In the genomic region with DNA sequence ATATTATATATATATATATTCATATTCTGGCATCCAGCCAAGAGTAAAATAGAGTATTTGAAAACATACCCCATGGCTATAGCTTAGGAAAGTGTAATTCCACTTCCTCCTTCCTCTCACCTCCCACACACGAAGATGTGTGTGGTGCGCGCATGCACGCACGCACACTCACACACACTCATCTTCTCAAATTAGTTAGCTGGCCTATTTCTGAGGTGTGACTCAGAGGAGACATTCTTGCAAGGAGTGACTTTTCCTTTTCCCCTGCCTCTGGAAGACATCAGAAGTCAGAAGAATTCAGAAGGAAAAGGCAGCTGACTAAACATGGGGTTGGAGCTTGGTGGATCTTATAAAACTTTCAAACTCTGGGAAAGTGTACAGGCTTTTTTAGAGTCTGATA, we compare ENCODE assay signal across 1 cellular context.
TF ChIP-seq lines count a peak whose summit lies in the region.

No MANE protein-coding gene starts in this region.

TF ChIP-seq in GM12878, 131 proteins besides CTCF, POLR2A, EP300 and RAD21:
- TF ChIP-seq, protein P1, sequence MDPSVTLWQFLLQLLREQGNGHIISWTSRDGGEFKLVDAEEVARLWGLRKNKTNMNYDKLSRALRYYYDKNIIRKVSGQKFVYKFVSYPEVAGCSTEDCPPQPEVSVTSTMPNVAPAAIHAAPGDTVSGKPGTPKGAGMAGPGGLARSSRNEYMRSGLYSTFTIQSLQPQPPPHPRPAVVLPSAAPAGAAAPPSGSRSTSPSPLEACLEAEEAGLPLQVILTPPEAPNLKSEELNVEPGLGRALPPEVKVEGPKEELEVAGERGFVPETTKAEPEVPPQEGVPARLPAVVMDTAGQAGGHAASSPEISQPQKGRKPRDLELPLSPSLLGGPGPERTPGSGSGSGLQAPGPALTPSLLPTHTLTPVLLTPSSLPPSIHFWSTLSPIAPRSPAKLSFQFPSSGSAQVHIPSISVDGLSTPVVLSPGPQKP (IDR thresholded peaks at IDR 0.05; ENCODE audit: low read depth, low read length): no peak
- no peak for TF ChIP-seq SREBF1 (IDR thresholded peaks at IDR 0.05; ENCODE audit: low read length)
- no peak for TF ChIP-seq ZNF207 (IDR thresholded peaks at IDR 0.05; ENCODE audit: borderline replicate concordance)
- TF ChIP-seq CREM (IDR thresholded peaks at IDR 0.05; ENCODE audit: low read depth): no peak
- no peak for TF ChIP-seq DPF2 (IDR thresholded peaks at IDR 0.05)
- no peak for TF ChIP-seq BACH1 (IDR thresholded peaks at IDR 0.05; ENCODE audit: borderline replicate concordance)
- no peak for TF ChIP-seq ZNF217 (IDR thresholded peaks at IDR 0.05)
- no peak for TF ChIP-seq FOS (IDR thresholded peaks at IDR 0.05; ENCODE audit: borderline replicate concordance, extremely low read depth, insufficient read length)
- TF ChIP-seq, protein P2, sequence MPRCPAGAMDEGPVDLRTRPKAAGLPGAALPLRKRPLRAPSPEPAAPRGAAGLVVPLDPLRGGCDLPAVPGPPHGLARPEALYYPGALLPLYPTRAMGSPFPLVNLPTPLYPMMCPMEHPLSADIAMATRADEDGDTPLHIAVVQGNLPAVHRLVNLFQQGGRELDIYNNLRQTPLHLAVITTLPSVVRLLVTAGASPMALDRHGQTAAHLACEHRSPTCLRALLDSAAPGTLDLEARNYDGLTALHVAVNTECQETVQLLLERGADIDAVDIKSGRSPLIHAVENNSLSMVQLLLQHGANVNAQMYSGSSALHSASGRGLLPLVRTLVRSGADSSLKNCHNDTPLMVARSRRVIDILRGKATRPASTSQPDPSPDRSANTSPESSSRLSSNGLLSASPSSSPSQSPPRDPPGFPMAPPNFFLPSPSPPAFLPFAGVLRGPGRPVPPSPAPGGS (IDR thresholded peaks at IDR 0.05; ENCODE audit: borderline replicate concordance, insufficient read depth, low read depth, low read length, poor library complexity, severe bottlenecking): peak; percentile 25
- no peak for TF ChIP-seq CBX3 (IDR thresholded peaks at IDR 0.05; ENCODE audit: borderline replicate concordance, low read depth)
- TF ChIP-seq TCF3 (IDR thresholded peaks at IDR 0.05; ENCODE audit: borderline replicate concordance, insufficient read depth, low read depth, low read length): no peak
- no peak for TF ChIP-seq ETV6 (conservative IDR thresholded peaks at IDR 0.05 in 1 of 2, IDR thresholded peaks at IDR 0.05 in 1 of 2; ENCODE audit: borderline replicate concordance in 1 of 2, low read depth in 1 of 2)
- no peak for TF ChIP-seq MXI1 (IDR thresholded peaks at IDR 0.05; ENCODE audit: low read depth, low read length)
- TF ChIP-seq ZNF274 (IDR thresholded peaks at IDR 0.05; ENCODE audit: insufficient read depth, insufficient read length): no peak
- peak; percentile 43; the same call in 1 of the 2 replicates for TF ChIP-seq PAX5 (IDR thresholded peaks at IDR 0.05; ENCODE audit: borderline replicate concordance, low read depth, low read length)
- TF ChIP-seq, protein P3, sequence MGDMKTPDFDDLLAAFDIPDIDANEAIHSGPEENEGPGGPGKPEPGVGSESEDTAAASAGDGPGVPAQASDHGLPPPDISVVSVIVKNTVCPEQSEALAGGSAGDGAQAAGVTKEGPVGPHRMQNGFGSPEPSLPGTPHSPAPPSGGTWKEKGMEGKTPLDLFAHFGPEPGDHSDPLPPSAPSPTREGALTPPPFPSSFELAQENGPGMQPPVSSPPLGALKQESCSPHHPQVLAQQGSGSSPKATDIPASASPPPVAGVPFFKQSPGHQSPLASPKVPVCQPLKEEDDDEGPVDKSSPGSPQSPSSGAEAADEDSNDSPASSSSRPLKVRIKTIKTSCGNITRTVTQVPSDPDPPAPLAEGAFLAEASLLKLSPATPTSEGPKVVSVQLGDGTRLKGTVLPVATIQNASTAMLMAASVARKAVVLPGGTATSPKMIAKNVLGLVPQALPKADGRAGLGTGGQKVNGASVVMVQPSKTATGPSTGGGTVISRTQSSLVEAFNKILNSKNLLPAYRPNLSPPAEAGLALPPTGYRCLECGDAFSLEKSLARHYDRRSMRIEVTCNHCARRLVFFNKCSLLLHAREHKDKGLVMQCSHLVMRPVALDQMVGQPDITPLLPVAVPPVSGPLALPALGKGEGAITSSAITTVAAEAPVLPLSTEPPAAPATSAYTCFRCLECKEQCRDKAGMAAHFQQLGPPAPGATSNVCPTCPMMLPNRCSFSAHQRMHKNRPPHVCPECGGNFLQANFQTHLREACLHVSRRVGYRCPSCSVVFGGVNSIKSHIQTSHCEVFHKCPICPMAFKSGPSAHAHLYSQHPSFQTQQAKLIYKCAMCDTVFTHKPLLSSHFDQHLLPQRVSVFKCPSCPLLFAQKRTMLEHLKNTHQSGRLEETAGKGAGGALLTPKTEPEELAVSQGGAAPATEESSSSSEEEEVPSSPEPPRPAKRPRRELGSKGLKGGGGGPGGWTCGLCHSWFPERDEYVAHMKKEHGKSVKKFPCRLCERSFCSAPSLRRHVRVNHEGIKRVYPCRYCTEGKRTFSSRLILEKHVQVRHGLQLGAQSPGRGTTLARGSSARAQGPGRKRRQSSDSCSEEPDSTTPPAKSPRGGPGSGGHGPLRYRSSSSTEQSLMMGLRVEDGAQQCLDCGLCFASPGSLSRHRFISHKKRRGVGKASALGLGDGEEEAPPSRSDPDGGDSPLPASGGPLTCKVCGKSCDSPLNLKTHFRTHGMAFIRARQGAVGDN (IDR thresholded peaks at IDR 0.05): no peak
- TF ChIP-seq IKZF2 (IDR thresholded peaks at IDR 0.05): peak; percentile 24 to 54; a peak in 3 of 4 replicates
- TF ChIP-seq YY1 (IDR thresholded peaks at IDR 0.05; ENCODE audit: low read depth, low read length): no peak
- TF ChIP-seq HDAC2 (IDR thresholded peaks at IDR 0.05): no peak
- TF ChIP-seq SPI1 (IDR thresholded peaks at IDR 0.05; ENCODE audit: borderline replicate concordance, insufficient read depth, low read depth, low read length): peak; percentile 70
- TF ChIP-seq RUNX3 (IDR thresholded peaks at IDR 0.05; ENCODE audit: low read length): peak; percentile 54
- 0 out of 3 replicates have a peak, but pooled peaks have one; percentile 43 for TF ChIP-seq POU2F2 (IDR thresholded peaks at IDR 0.05; ENCODE audit: borderline replicate concordance, low read depth, low read length)
- no peak for TF ChIP-seq BRCA1 (IDR thresholded peaks at IDR 0.05; ENCODE audit: low read depth, low read length)
- no peak for TF ChIP-seq SMC3 (IDR thresholded peaks at IDR 0.05; ENCODE audit: borderline replicate concordance, low read length)
- TF ChIP-seq, protein P4, sequence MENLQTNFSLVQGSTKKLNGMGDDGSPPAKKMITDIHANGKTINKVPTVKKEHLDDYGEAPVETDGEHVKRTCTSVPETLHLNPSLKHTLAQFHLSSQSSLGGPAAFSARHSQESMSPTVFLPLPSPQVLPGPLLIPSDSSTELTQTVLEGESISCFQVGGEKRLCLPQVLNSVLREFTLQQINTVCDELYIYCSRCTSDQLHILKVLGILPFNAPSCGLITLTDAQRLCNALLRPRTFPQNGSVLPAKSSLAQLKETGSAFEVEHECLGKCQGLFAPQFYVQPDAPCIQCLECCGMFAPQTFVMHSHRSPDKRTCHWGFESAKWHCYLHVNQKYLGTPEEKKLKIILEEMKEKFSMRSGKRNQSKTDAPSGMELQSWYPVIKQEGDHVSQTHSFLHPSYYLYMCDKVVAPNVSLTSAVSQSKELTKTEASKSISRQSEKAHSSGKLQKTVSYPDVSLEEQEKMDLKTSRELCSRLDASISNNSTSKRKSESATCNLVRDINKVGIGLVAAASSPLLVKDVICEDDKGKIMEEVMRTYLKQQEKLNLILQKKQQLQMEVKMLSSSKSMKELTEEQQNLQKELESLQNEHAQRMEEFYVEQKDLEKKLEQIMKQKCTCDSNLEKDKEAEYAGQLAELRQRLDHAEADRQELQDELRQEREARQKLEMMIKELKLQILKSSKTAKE (IDR thresholded peaks at IDR 0.05; ENCODE audit: low read depth, poor library complexity, severe bottlenecking): no peak
- TF ChIP-seq EED (IDR thresholded peaks at IDR 0.05; ENCODE audit: low read depth): no peak
- no peak for TF ChIP-seq ASH2L (IDR thresholded peaks at IDR 0.05; ENCODE audit: borderline replicate concordance, low read depth)
- peak; percentile 74; the same call in 1 of the 2 replicates for TF ChIP-seq MEF2A (IDR thresholded peaks at IDR 0.05; ENCODE audit: insufficient read depth, low read depth, low read length)
- no peak for TF ChIP-seq CHD2 (IDR thresholded peaks at IDR 0.05; ENCODE audit: borderline replicate concordance, low read depth, low read length)
- TF ChIP-seq WRNIP1 (IDR thresholded peaks at IDR 0.05; ENCODE audit: borderline replicate concordance, low read depth, low read length): no peak
- TF ChIP-seq PML (IDR thresholded peaks at IDR 0.05; ENCODE audit: low read length): no peak
- peak; percentile 22 for TF ChIP-seq SP1 (IDR thresholded peaks at IDR 0.05; ENCODE audit: low read depth, low read length)
- TF ChIP-seq TAF1 (IDR thresholded peaks at IDR 0.05; ENCODE audit: borderline replicate concordance, low read depth, low read length): no peak
- no peak for TF ChIP-seq NR2F1 (conservative IDR thresholded peaks at IDR 0.05)
- no peak for TF ChIP-seq JUND (IDR thresholded peaks at IDR 0.05; ENCODE audit: low read depth, low read length)
- TF ChIP-seq, protein P5, sequence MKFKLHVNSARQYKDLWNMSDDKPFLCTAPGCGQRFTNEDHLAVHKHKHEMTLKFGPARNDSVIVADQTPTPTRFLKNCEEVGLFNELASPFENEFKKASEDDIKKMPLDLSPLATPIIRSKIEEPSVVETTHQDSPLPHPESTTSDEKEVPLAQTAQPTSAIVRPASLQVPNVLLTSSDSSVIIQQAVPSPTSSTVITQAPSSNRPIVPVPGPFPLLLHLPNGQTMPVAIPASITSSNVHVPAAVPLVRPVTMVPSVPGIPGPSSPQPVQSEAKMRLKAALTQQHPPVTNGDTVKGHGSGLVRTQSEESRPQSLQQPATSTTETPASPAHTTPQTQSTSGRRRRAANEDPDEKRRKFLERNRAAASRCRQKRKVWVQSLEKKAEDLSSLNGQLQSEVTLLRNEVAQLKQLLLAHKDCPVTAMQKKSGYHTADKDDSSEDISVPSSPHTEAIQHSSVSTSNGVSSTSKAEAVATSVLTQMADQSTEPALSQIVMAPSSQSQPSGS (IDR thresholded peaks at IDR 0.05; ENCODE audit: low read length): 0 out of 2 replicates have a peak, but pooled peaks have one; percentile 37
- TF ChIP-seq CEBPB (IDR thresholded peaks at IDR 0.05; ENCODE audit: borderline replicate concordance in 1 of 2, low read depth in 2 of 2, low read length in 2 of 2): no peak
- no peak for TF ChIP-seq ESRRA (IDR thresholded peaks at IDR 0.05; ENCODE audit: low read length)
- TF ChIP-seq BCL11A (IDR thresholded peaks at IDR 0.05; ENCODE audit: low read depth, low read length): peak; percentile 65; the same call in 1 of the 2 replicates
- peak in 1 of 2 experiments; percentile 37; a peak in 2 of 4 replicates for TF ChIP-seq BHLHE40 (IDR thresholded peaks at IDR 0.05; ENCODE audit: borderline replicate concordance in 1 of 2, low read depth in 2 of 2, low read length in 1 of 2)
- no peak for TF ChIP-seq CHD1 (IDR thresholded peaks at IDR 0.05; ENCODE audit: low read depth, low read length)
- TF ChIP-seq, protein P6, sequence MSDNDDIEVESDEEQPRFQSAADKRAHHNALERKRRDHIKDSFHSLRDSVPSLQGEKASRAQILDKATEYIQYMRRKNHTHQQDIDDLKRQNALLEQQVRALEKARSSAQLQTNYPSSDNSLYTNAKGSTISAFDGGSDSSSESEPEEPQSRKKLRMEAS (IDR thresholded peaks at IDR 0.05; ENCODE audit: low read depth, low read length): no peak
- TF ChIP-seq IKZF1 (conservative IDR thresholded peaks at IDR 0.05): no peak; the same call in 1 of the 2 replicates
